1 cellular context compared by ENCODE assay signal in the genomic region with DNA sequence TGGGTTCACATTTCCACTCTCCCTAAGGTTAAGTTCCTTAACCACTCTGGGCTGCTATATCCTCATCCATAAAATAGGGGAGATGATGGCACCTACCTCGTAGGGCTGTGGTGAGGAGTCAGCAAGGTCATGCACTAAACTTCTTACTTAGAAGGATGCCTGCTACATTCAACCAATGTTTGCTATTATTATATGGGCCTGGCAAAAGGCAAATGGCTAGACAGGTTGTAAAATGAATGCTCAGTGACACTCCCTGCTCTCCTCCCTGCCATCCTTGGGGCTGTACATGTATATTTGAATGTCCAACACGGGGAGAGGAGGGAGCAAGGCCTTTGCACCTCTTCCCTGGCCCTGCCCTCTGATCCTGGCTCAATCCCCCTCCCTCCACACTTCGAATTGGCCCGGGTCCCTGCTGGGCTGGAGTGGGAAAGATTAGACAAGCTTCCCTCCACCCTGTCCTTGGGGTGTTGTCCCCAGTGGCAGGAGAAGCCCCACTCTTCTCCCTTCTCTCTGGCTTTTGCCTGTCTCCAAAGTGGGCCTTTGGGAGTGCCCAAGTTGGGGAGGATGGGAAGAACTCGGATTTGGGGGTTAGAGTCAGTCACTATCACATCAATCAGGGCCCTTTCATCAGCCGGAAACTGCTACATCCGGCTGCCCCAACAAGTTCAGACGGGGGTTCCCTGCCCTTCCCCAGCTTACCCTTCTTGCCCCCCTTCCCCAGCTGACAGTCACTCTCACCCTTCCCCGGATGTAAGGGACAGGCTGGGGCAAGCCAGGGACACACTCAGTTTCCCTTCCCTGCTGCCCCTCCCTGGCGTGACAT.
A peak's percentile ranks its signal among the peaks of the same experiment; 100 is the strongest.
TF ChIP-seq lines count a peak whose summit lies in the region.

No MANE protein-coding gene starts in this region.

TF ChIP-seq in HepG2, 621 proteins besides CTCF, POLR2A, EP300 and RAD21 (continues in another document):
- TF ChIP-seq PAXIP1 (CRISPR knock-in tag; conservative IDR thresholded peaks at IDR 0.05): 0 out of 2 replicates have a peak, but pooled peaks have one; percentile 32
- TF ChIP-seq ZFP36 (IDR thresholded peaks at IDR 0.05; ENCODE audit: borderline replicate concordance, low read depth, low read length, partially characterized antibody): no peak
- TF ChIP-seq FIP1L1 (IDR thresholded peaks at IDR 0.05; ENCODE audit: borderline replicate concordance, insufficient read depth, low read depth, low read length): no peak
- TF ChIP-seq, protein P1, sequence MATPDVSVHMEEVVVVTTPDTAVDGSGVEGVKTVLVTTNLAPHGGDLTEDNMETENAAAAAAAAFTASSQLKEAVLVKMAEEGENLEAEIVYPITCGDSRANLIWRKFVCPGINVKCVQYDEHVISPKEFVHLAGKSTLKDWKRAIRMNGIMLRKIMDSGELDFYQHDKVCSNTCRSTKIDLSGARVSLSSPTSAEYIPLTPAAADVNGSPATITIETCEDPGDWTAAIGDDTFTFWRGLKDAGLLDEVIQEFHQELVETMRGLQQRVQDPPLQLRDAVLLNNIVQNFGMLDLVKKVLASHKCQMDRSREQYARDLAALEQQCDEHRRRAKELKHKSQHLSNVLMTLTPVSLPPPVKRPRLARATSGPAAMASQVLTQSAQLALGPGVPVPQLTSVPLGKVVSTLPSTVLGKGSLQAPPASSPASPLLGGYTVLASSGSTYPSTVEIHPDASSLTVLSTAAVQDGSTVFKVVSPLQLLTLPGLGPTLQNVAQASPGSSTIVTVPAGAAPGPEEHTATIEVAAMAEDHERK (CRISPR knock-in tag; IDR thresholded peaks at IDR 0.05; ENCODE audit: low read depth): no peak
- TF ChIP-seq ZNF747 (CRISPR knock-in tag; IDR thresholded peaks at IDR 0.05; ENCODE audit: borderline replicate concordance): no peak
- TF ChIP-seq ZNF263 (CRISPR knock-in tag; IDR thresholded peaks at IDR 0.05): no peak
- TF ChIP-seq HNF4A (CRISPR knock-in tag; IDR thresholded peaks at IDR 0.05): no peak
- 0 out of 2 replicates have a peak, but pooled peaks have one; percentile 28 for TF ChIP-seq SP2 (CRISPR knock-in tag; IDR thresholded peaks at IDR 0.05)
- no peak for TF ChIP-seq ZNF713 (CRISPR knock-in tag; IDR thresholded peaks at IDR 0.05)
- TF ChIP-seq, protein P2, sequence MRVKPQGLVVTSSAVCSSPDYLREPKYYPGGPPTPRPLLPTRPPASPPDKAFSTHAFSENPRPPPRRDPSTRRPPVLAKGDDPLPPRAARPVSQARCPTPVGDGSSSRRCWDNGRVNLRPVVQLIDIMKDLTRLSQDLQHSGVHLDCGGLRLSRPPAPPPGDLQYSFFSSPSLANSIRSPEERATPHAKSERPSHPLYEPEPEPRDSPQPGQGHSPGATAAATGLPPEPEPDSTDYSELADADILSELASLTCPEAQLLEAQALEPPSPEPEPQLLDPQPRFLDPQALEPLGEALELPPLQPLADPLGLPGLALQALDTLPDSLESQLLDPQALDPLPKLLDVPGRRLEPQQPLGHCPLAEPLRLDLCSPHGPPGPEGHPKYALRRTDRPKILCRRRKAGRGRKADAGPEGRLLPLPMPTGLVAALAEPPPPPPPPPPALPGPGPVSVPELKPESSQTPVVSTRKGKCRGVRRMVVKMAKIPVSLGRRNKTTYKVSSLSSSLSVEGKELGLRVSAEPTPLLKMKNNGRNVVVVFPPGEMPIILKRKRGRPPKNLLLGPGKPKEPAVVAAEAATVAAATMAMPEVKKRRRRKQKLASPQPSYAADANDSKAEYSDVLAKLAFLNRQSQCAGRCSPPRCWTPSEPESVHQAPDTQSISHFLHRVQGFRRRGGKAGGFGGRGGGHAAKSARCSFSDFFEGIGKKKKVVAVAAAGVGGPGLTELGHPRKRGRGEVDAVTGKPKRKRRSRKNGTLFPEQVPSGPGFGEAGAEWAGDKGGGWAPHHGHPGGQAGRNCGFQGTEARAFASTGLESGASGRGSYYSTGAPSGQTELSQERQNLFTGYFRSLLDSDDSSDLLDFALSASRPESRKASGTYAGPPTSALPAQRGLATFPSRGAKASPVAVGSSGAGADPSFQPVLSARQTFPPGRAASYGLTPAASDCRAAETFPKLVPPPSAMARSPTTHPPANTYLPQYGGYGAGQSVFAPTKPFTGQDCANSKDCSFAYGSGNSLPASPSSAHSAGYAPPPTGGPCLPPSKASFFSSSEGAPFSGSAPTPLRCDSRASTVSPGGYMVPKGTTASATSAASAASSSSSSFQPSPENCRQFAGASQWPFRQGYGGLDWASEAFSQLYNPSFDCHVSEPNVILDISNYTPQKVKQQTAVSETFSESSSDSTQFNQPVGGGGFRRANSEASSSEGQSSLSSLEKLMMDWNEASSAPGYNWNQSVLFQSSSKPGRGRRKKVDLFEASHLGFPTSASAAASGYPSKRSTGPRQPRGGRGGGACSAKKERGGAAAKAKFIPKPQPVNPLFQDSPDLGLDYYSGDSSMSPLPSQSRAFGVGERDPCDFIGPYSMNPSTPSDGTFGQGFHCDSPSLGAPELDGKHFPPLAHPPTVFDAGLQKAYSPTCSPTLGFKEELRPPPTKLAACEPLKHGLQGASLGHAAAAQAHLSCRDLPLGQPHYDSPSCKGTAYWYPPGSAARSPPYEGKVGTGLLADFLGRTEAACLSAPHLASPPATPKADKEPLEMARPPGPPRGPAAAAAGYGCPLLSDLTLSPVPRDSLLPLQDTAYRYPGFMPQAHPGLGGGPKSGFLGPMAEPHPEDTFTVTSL (CRISPR knock-in tag; IDR thresholded peaks at IDR 0.05; ENCODE audit: borderline replicate concordance): no peak
- no peak for TF ChIP-seq RFXAP (CRISPR knock-in tag; IDR thresholded peaks at IDR 0.05; ENCODE audit: borderline replicate concordance)
- TF ChIP-seq PAF1 (CRISPR knock-in tag; IDR thresholded peaks at IDR 0.05): no peak
- TF ChIP-seq, protein P3, sequence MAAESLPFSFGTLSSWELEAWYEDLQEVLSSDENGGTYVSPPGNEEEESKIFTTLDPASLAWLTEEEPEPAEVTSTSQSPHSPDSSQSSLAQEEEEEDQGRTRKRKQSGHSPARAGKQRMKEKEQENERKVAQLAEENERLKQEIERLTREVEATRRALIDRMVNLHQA (CRISPR knock-in tag; IDR thresholded peaks at IDR 0.05): no peak
- TF ChIP-seq GABPB1 (CRISPR knock-in tag; IDR thresholded peaks at IDR 0.05): 0 out of 2 replicates have a peak, but pooled peaks have one; percentile 15
- TF ChIP-seq RXRB (CRISPR knock-in tag; IDR thresholded peaks at IDR 0.05; ENCODE audit: borderline replicate concordance): no peak
- no peak for TF ChIP-seq ZNF614 (CRISPR knock-in tag; IDR thresholded peaks at IDR 0.05; ENCODE audit: borderline replicate concordance)
- TF ChIP-seq ESRRA (CRISPR knock-in tag; IDR thresholded peaks at IDR 0.05; ENCODE audit: low read depth): no peak
- TF ChIP-seq, protein P4, sequence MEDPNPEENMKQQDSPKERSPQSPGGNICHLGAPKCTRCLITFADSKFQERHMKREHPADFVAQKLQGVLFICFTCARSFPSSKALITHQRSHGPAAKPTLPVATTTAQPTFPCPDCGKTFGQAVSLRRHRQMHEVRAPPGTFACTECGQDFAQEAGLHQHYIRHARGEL (CRISPR knock-in tag; IDR thresholded peaks at IDR 0.05): no peak
- TF ChIP-seq SOX6 (IDR thresholded peaks at IDR 0.05): no peak
- TF ChIP-seq SOX6 (CRISPR knock-in tag; IDR thresholded peaks at IDR 0.05): peak; percentile 17; the same call in 1 of the 2 replicates
- no peak for TF ChIP-seq ZNF224 (CRISPR knock-in tag; IDR thresholded peaks at IDR 0.05)
- TF ChIP-seq SALL1 (CRISPR knock-in tag; IDR thresholded peaks at IDR 0.05): no peak; the same call in 1 of the 2 replicates
- peak; percentile 70; the same call in 1 of the 2 replicates for TF ChIP-seq ARNT2 (CRISPR knock-in tag; IDR thresholded peaks at IDR 0.05; ENCODE audit: low read depth)
- 0 out of 2 replicates have a peak, but pooled peaks have one; percentile 53 for TF ChIP-seq ZNF234 (CRISPR knock-in tag; conservative IDR thresholded peaks at IDR 0.05)
- no peak for TF ChIP-seq KDM1A (CRISPR knock-in tag; IDR thresholded peaks at IDR 0.05)
- TF ChIP-seq SETDB1 (CRISPR knock-in tag; IDR thresholded peaks at IDR 0.05; ENCODE audit: borderline replicate concordance): no peak
- no peak for TF ChIP-seq BRD4 (CRISPR knock-in tag; IDR thresholded peaks at IDR 0.05)
- no peak for TF ChIP-seq STAT6 (CRISPR knock-in tag; IDR thresholded peaks at IDR 0.05; ENCODE audit: borderline replicate concordance)
- no peak for TF ChIP-seq ZFP36L2 (CRISPR knock-in tag; IDR thresholded peaks at IDR 0.05)
- no peak for TF ChIP-seq RCOR2 (CRISPR knock-in tag; IDR thresholded peaks at IDR 0.05)
- peak; percentile 58; the same call in 1 of the 2 replicates for TF ChIP-seq HNF1B (CRISPR knock-in tag; IDR thresholded peaks at IDR 0.05)
- TF ChIP-seq SRY (CRISPR knock-in tag; IDR thresholded peaks at IDR 0.05): no peak
- no peak for TF ChIP-seq ZBTB3 (CRISPR knock-in tag; IDR thresholded peaks at IDR 0.05; ENCODE audit: borderline replicate concordance, low read depth)
- TF ChIP-seq ZFP41 (CRISPR knock-in tag; IDR thresholded peaks at IDR 0.05; ENCODE audit: borderline replicate concordance): no peak
- no peak for TF ChIP-seq FOXA3 (CRISPR knock-in tag; IDR thresholded peaks at IDR 0.05)
- no peak for TF ChIP-seq ZNF138 (CRISPR knock-in tag; IDR thresholded peaks at IDR 0.05; ENCODE audit: low read depth)
- TF ChIP-seq ZNF724P (CRISPR knock-in tag; IDR thresholded peaks at IDR 0.05; ENCODE audit: borderline replicate concordance): no peak
